ENCODE assay signal across 8 cellular contexts in the genomic region with DNA sequence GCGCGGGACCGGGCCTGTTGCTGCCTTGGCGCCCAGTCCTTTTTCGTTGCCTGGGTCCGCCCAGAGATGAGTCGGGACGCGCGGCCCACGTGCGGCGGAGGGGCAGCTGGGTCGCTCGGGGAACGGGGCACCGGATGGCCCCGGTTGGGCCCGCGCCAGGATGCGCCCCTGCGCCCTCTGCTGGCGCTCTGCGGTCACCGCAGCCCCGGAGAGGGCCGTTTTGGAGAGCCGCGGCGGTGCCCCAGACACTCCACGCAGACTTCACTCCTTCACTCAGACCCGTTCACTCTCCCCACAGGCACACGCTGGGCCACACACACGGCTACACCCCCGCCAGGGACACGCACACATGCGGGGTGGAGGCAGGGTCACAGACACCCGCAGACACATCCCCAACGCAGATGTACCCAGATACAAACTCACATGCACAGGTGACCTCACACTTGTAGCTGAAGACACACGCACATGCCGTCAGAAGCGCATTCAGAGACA. TPM values are rescaled to one million over a fixed set of nuclear protein-coding genes. Genes with fewer than 3 reads are reported as not detected.
DNase-seq lines count a peak whose midpoint lies in the region; FAIRE-seq and TF ChIP-seq lines count a peak whose summit lies in the region.

No MANE protein-coding gene starts in this region.

- no peaks in the 10 kb centered on the region for H3K27me3 ChIP-seq in iPS-20b (ENCODE audit: insufficient read depth, low read length)

- H3K27ac ChIP-seq in iPS-20b (ENCODE audit: low read length): no peak overlapping the region

- DNase-seq in GM12891 (ENCODE audit: insufficient read length, low spot score) (peak; percentile 87), HT-29 (ENCODE audit: low spot score) (peak; percentile 54), T-helper 22 cell (ENCODE audit: low read depth) (peak; percentile 43), anterior cingulate cortex (lab: John Stamatoyannopoulos, UW) (peak in 31 of 58 donors; percentile 10 to 62 (median 25)), NCI-H1417 treated with DMSO at 0.1 percent for 48 hours (lab: John Stamatoyannopoulos, UW) (no peak), DMS153 (lab: John Stamatoyannopoulos, UW) (no peak)
- peak; percentile 60 to 83 (median 67) for DNase-seq in stimulated activated CD4-positive, alpha-beta T cell treated with anti-CD3 and anti-CD28 coated beads, Interleukin-12 subunit alpha, Interleukin-12 subunit beta, amount 100 ng/mL, for 48 hours (ENCODE audit: low read depth in 2 of 3, low spot score in 1 of 3)

- H3K4me3 ChIP-seq in iPS-20b (ENCODE audit: low read length): peak overlapping the region; percentile 51; the same call in 1 of the 2 replicates

- no peaks in the 10 kb centered on the region for H3K4me1 ChIP-seq in iPS-20b (ENCODE audit: insufficient read depth, low read length)

- peaks cover 28% of the 10 kb centered on the region for H3K36me3 ChIP-seq in iPS-20b (ENCODE audit: insufficient read depth, low read depth, low read length)

- no peaks in the 10 kb centered on the region for H3K9me3 ChIP-seq in iPS-20b (ENCODE audit: insufficient read depth, low read depth, low read length)

- peak; percentile 81 for FAIRE-seq in GM12891 (lab: Jason Lieb, UNC)

- TF ChIP-seq POLR2A in GM12891 (IDR thresholded peaks at IDR 0.05; ENCODE audit: low read depth, low read length): no peak

- H3K9ac ChIP-seq in iPS-20b (ENCODE audit: low read depth, low read length): no peak overlapping the region

TF ChIP-seq in GM12891, 5 proteins besides CTCF, POLR2A, EP300 and RAD21:
- peak; percentile 55; the same call in 1 of the 2 replicates for TF ChIP-seq POU2F2 (IDR thresholded peaks at IDR 0.05; ENCODE audit: low read depth, low read length)
- no peak for TF ChIP-seq SPI1 (IDR thresholded peaks at IDR 0.05; ENCODE audit: low read depth, low read length)

RNA-seq across cellular contexts. Expression of gene SRC, which starts 38.8 kb away (rescaled TPM):
- 24.6 TPM for polyA plus RNA-seq in GM12891 (2012; ENCODE audit: low read depth, missing spikeins)
- 113 and 161 TPM in 2 replicates for total RNA-seq in HT-29 (2014; rRNA removed; shearing (Covaris generic))

Comparison
In these comparisons a context has a peak if more than half of its experiments do, and no peak if none do; other contexts are left out.
1. DNase-seq: peak in GM12891 (single experiment), HT-29 (single experiment), T-helper 22 cell (single experiment), anterior cingulate cortex (31 of 58) and stimulated activated CD4-positive, alpha-beta T cell treated with anti-CD3 and anti-CD28 coated beads, Interleukin-12 subunit alpha, Interleukin-12 subunit beta, amount 100 ng/mL, for 48 hours (3 of 3); none in NCI-H1417 treated with DMSO at 0.1 percent for 48 hours (single experiment) and DMS153 (single experiment).